Comparison of ENCODE assay signal across 8 cellular contexts in genomic region chr4:41360214-41360910, GRCh38.
DNase-seq lines count a peak whose midpoint lies in the region; ATAC-seq, FAIRE-seq and TF ChIP-seq lines count a peak whose summit lies in the region.

No MANE protein-coding gene starts in this region.

- H3K4me2 ChIP-seq in PC-9 (peak overlapping the region; percentile 98), endothelial cell of umbilical vein (ENCODE audit: insufficient read depth, low read length) (peak overlapping the region; percentile 51)

- WGBS in mesodermal cell (ENCODE audit: insufficient coverage in 2 of 2), 2 experiments = 0% methylated on average over 30 of the region's 91 CpGs
- 1% methylated on average over 91 of the region's 91 CpGs for WGBS in urinary bladder

- H3K27ac ChIP-seq in HL-60 (replicated peaks) (no peak overlapping the region), PC-9 (peak overlapping the region; percentile 71), endothelial cell of umbilical vein (ENCODE audit: insufficient read depth, low read depth, low read length) (no peak overlapping the region), mesodermal cell (ENCODE audit: low read depth, low read length, severe bottlenecking) (no peak overlapping the region), urinary bladder (ENCODE audit: low read depth) (peak overlapping the region; percentile 53)

- H3K79me2 ChIP-seq in PC-9 (ENCODE audit: low read depth) = peaks cover 46% of the 10 kb centered on the region
- no peaks in the 10 kb centered on the region for H3K79me2 ChIP-seq in endothelial cell of umbilical vein (ENCODE audit: control insufficient read depth, insufficient read depth, low read length)

- CTCF ChIA-PET in PC-9 (lab: Charles Lee) = interaction anchor here (0.6 to 0.9 kb wide), 2 partner anchors 26 to 145 kb away, joined by 3 to 4 read pairs; no protein-coding TSS in a partner anchor
- CTCF ChIA-PET in endothelial cell of umbilical vein (lab: Charles Lee) = interaction anchor here (0.8 to 2.7 kb wide), 5 partner anchors 15 to 301 kb away, joined by 4 to 13 read pairs (median 10); no protein-coding TSS in a partner anchor

- H3K36me3 ChIP-seq in PC-9 (ENCODE audit: low read depth) = peaks cover 16% of the 10 kb centered on the region
- no peaks in the 10 kb centered on the region for H3K36me3 ChIP-seq in endothelial cell of umbilical vein (ENCODE audit: control insufficient read depth in 2 of 2, extremely low read depth in 1 of 2, insufficient read depth in 2 of 2, low read length in 2 of 2)
- H3K36me3 ChIP-seq in mesodermal cell (ENCODE audit: control insufficient read depth, insufficient read depth, low read length) = no peaks in the 10 kb centered on the region
- H3K36me3 ChIP-seq in urinary bladder (ENCODE audit: insufficient read depth) = no peaks in the 10 kb centered on the region

- no peak for ATAC-seq in HG02970 (IDR thresholded peaks at IDR 0.05; ENCODE audit: low FRiP score, unreplicated experiment)
- ATAC-seq in HG02870 (IDR thresholded peaks at IDR 0.05; ENCODE audit: unreplicated experiment) = no peak

- BruUV-seq in PC-9 (replicated peaks; lab: Mats Ljungman, UMichigan) (no TSS peak), endothelial cell of umbilical vein (replicated peaks; lab: Mats Ljungman, UMichigan) (no TSS peak)

- POLR2A ChIA-PET in PC-9 (lab: Charles Lee; ENCODE audit: unreplicated experiment) = interaction anchor here (0.6 to 1.4 kb wide), 8 partner anchors 26 to 636 kb away, joined by 3 to 24 read pairs (median 4); partner anchors contain the start of gene UCHL1
- POLR2A ChIA-PET in endothelial cell of umbilical vein (lab: Charles Lee) = interaction anchor here (0.8 kb wide), 1 partner anchor 67 kb away, joined by 3 read pairs; no protein-coding TSS in a partner anchor

- peaks cover 34% of the 10 kb centered on the region for H3K4me1 ChIP-seq in PC-9 (replicated peaks; ENCODE audit: insufficient read depth)
- peaks cover 3% of the 10 kb centered on the region for H3K4me1 ChIP-seq in endothelial cell of umbilical vein (ENCODE audit: control insufficient read depth, extremely low read depth, insufficient read depth, low read length)
- H3K4me1 ChIP-seq in mesodermal cell (ENCODE audit: control insufficient read depth, insufficient read depth, low read length, poor library complexity, severe bottlenecking) = peaks cover 13% of the 10 kb centered on the region
- peaks cover 1% of the 10 kb centered on the region for H3K4me1 ChIP-seq in urinary bladder (ENCODE audit: insufficient read depth)

- H3K9me3 ChIP-seq in PC-9 (ENCODE audit: insufficient read depth, low read depth) (no peaks in the 10 kb centered on the region), endothelial cell of umbilical vein (replicated peaks; ENCODE audit: control insufficient read depth, insufficient read depth, low read length) (no peaks in the 10 kb centered on the region), mesodermal cell (ENCODE audit: control insufficient read depth, low read length) (no peaks in the 10 kb centered on the region)

- no peaks in the 10 kb centered on the region for H3K9me1 ChIP-seq in endothelial cell of umbilical vein (replicated peaks; ENCODE audit: control insufficient read depth, extremely low read depth, insufficient read depth, low read length)

- dilution Hi-C loops in endothelial cell of umbilical vein (cut with MboI; ENCODE audit: extremely low pct_ligation_motif_present, low sequenced_read_pairs) = no loop called here

- H3K4me3 ChIP-seq in HL-60 (replicated peaks; ENCODE audit: insufficient read depth, low read length) = peak overlapping the region; percentile 28
- H3K4me3 ChIP-seq in PC-9 = peak overlapping the region; percentile 91
- H3K4me3 ChIP-seq in endothelial cell of umbilical vein (replicated peaks in 1 of 3; ENCODE audit: insufficient read depth in 1 of 3, low read depth in 1 of 3, low read length in 3 of 3) = peak overlapping the region; percentile 28 to 76 (median 40)
- peak overlapping the region; percentile 66 for H3K4me3 ChIP-seq in mesodermal cell (ENCODE audit: extremely low read depth, insufficient read depth, low read length, poor library complexity, severe bottlenecking)
- peak overlapping the region; percentile 61 for H3K4me3 ChIP-seq in urinary bladder (ENCODE audit: low read depth, low read length)

- FAIRE-seq in endothelial cell of umbilical vein (lab: Jason Lieb, UNC) = peak; percentile 15

- no peak overlapping the region for H3K9ac ChIP-seq in endothelial cell of umbilical vein (replicated peaks; ENCODE audit: extremely low read depth, insufficient read depth, low read length)

- H3K27me3 ChIP-seq in HL-60 (ENCODE audit: insufficient read depth, poor library complexity, severe bottlenecking) (peaks cover 42% of the 10 kb centered on the region), PC-9 (ENCODE audit: insufficient read depth, low read depth) (no peaks in the 10 kb centered on the region), endothelial cell of umbilical vein (ENCODE audit: control insufficient read depth in 2 of 2, insufficient read depth in 2 of 2, low read length in 2 of 2) (peaks cover 7 to 52% of the 10 kb centered on the region in 2 experiments)

- intact Hi-C loops in PC-9 (cut with micrococcal nuclease; ENCODE audit: unreplicated experiment) = loop anchor here (2.0 to 5.0 kb wide), 5 partner anchors 72 to 300 kb away; no protein-coding TSS in a partner anchor
- intact Hi-C loops in endothelial cell of umbilical vein (cut with micrococcal nuclease) = loop anchor here (2.0 to 10.0 kb wide), 4 partner anchors 24 to 284 kb away; partner anchors contain the start of gene LIMCH1

- H3K9me2 ChIP-seq in PC-9 (ENCODE audit: insufficient read depth) = no peaks in the 10 kb centered on the region

- TF ChIP-seq POLR2A in endothelial cell of umbilical vein (IDR thresholded peaks at IDR 0.05; ENCODE audit: low read depth, low read length) = no peak

- H4K20me1 ChIP-seq in PC-9 (ENCODE audit: insufficient read depth) (peaks cover 3% of the 10 kb centered on the region; the same call in 1 of the 2 replicates), endothelial cell of umbilical vein (replicated peaks; ENCODE audit: control insufficient read depth, extremely low read depth, insufficient read depth, low read length) (no peaks in the 10 kb centered on the region)

- H2AFZ ChIP-seq in PC-9 = peak overlapping the region; percentile 83
- peak overlapping the region; percentile 79 for H2AFZ ChIP-seq in endothelial cell of umbilical vein (ENCODE audit: low read depth, low read length)

- no peaks in the 10 kb centered on the region; the same call in 1 of the 2 replicates for H3F3A ChIP-seq in PC-9 (ENCODE audit: insufficient read depth, low read depth)

- TF ChIP-seq CTCF in HL-60 (IDR thresholded peaks at IDR 0.05; ENCODE audit: insufficient read depth, low read length) = no peak
- TF ChIP-seq CTCF in PC-9 (conservative IDR thresholded peaks at IDR 0.05) = no peak
- TF ChIP-seq CTCF in endothelial cell of umbilical vein (IDR thresholded peaks at IDR 0.05; ENCODE audit: extremely low read depth in 1 of 2, insufficient read depth in 1 of 2, low read depth in 1 of 2, low read length in 2 of 2) = no peak

- DNase-seq in C1 segment of cervical spinal cord (lab: John Stamatoyannopoulos, UW) = peak in 12 of 14 donors; percentile 56 to 91 (median 76)
- DNase-seq in HL-60 (ENCODE audit: low read depth in 1 of 2, low spot score in 1 of 2) = no peak
- DNase-seq in PC-9 = peak; percentile 56 to 78
- peak; percentile 70 for DNase-seq in endothelial cell of umbilical vein (ENCODE audit: low read depth, low spot score)

TF ChIP-seq in endothelial cell of umbilical vein, 7 proteins besides CTCF, POLR2A, EP300 and RAD21:
- no peak for TF ChIP-seq JUN (IDR thresholded peaks at IDR 0.05; ENCODE audit: borderline replicate concordance, insufficient read depth, insufficient read length, low read depth)
- no peak for TF ChIP-seq FOS (IDR thresholded peaks at IDR 0.05; ENCODE audit: borderline replicate concordance, insufficient read depth, low read length)
- no peak for TF ChIP-seq EZH2 (IDR thresholded peaks at IDR 0.05; ENCODE audit: borderline replicate concordance, low read depth, low read length, severe bottlenecking)
- no peak for TF ChIP-seq GATA2 (IDR thresholded peaks at IDR 0.05; ENCODE audit: insufficient read depth, insufficient read length, low read depth, low read length)
- no peak for TF ChIP-seq MYC (IDR thresholded peaks at IDR 0.05; ENCODE audit: low read depth, low read length)
- TF ChIP-seq MAX (IDR thresholded peaks at IDR 0.05; ENCODE audit: insufficient read depth, insufficient read length) = no peak
- TF ChIP-seq POLR2AphosphoS5 (IDR thresholded peaks at IDR 0.05; ENCODE audit: insufficient read depth, low read depth, low read length) = no peak

Comparison
In these comparisons a context has a peak if more than half of its experiments do, and no peak if none do; other contexts are left out.
1. DNase-seq: peak in C1 segment of cervical spinal cord (12 of 14), PC-9 (2 of 2) and endothelial cell of umbilical vein (single experiment); none in HL-60 (0 of 2).
2. H3K27ac ChIP-seq: peak in PC-9 (single experiment) and urinary bladder (single experiment); none in HL-60 (single experiment), endothelial cell of umbilical vein (single experiment) and mesodermal cell (single experiment).
3. H3K4me3 ChIP-seq: peak in every context shown above with its lines; median percentile 91 in PC-9; 66 in mesodermal cell; 61 in urinary bladder; 40 in endothelial cell of umbilical vein; 28 in HL-60.